ENCODE assay signal across 18 cellular contexts in the genomic region with DNA sequence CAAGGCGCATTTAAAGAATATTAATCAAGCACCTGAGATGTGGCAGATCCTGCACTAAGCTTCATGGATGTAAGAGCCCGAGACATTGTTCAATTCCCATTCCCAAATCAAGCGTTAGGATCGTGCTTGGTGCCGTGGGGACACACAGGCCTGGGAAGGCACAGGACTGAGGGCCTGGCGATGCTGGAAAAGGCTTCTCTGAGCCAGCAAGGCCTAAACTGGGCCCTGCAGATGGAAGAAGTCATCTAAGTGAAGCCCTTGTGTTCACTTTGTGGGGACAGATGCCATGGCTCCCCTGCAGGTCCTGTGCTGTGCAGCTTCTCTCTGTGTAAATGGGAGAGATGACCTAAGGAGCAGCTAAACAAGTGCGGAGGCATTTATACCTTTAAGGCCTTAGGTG.
DNase-seq lines count a peak whose midpoint lies in the region; ATAC-seq, FAIRE-seq and TF ChIP-seq lines count a peak whose summit lies in the region.
"Had no signal": no experiment of that assay in that cellular context is flagged by ENCODE, and none has a peak within 500 bp of the region (broad histone marks: within the 10 kb centered on the region; RNA-seq: fewer than 3 reads in every experiment).

No MANE protein-coding gene starts in this region.

- 89 to 92% methylated on average over 3 to 7 of the region's 7 CpGs for WGBS in endodermal cell (ENCODE audit: insufficient coverage in 1 of 2, insufficient read length in 1 of 2), 2 experiments

- H3K9me3 Mint-ChIP-seq in endodermal cell, result no peaks in the 10 kb centered on the region
- no peaks in the 10 kb centered on the region for H3K9me3 Mint-ChIP-seq in nephron progenitor cell
- H3K9me3 Mint-ChIP-seq: CD8-positive, alpha-beta memory T cell had no signal

- intact Hi-C loops in left colon (cut with DNase I, micrococcal nuclease), result no loop called here

- H3K27ac ChIP-seq in HUES6 (ENCODE audit: low read depth, low read length), result no peak overlapping the region
- no peak overlapping the region for H3K27ac ChIP-seq in endodermal cell (ENCODE audit: low read depth, low read length)

- H3K9me3 ChIP-seq in HUES6 (ENCODE audit: control insufficient read depth, insufficient read depth, low read depth, low read length) (no peaks in the 10 kb centered on the region), endodermal cell (ENCODE audit: control insufficient read depth, low read length) (no peaks in the 10 kb centered on the region)
- H3K9me3 ChIP-seq: BE2C, HAP-1 had no signal

- peaks cover 11% of the 10 kb centered on the region for H3K27me3 Mint-ChIP-seq in endodermal cell (ENCODE audit: insufficient read depth)
- peaks cover 7% of the 10 kb centered on the region for H3K27me3 Mint-ChIP-seq in nephron progenitor cell (ENCODE audit: low read depth, poor library complexity)

- DNase-seq in HTR-8/SVneo (ENCODE audit: insufficient read length, low spot score) (no peak), endodermal cell (no peak), nephron progenitor cell (no peak), NCI-H1048 (lab: John Stamatoyannopoulos, UW) (no peak), left colon (no peak)
- DNase-seq in stimulated activated naive CD4-positive, alpha-beta T cell (lab: John Stamatoyannopoulos, UW), result no peak
- no peak for DNase-seq in effector CD4-positive, alpha-beta T cell
- DNase-seq: ACHN; BE2C; CD4-positive, CD25-positive, alpha-beta regulatory T cell; CD8-positive, alpha-beta memory T cell; COR-L47; DMS79 treated with DMSO at 0.1 percent for 48 hours; GF-D8; KG1 had no signal

- peaks cover 21% of the 10 kb centered on the region for H3K4me1 Mint-ChIP-seq in endodermal cell
- H3K4me1 Mint-ChIP-seq in nephron progenitor cell, result peaks cover 30% of the 10 kb centered on the region
- H3K4me1 Mint-ChIP-seq: CD4-positive, CD25-positive, alpha-beta regulatory T cell; CD8-positive, alpha-beta memory T cell had no signal

- no peak for ATAC-seq in left colon

- no peaks in the 10 kb centered on the region for H3K36me3 ChIP-seq in HUES6 (ENCODE audit: control insufficient read depth, insufficient read depth, low read length)
- H3K36me3 ChIP-seq in endodermal cell (ENCODE audit: control insufficient read depth, insufficient read depth, low read length), result peaks cover 27% of the 10 kb centered on the region
- H3K36me3 ChIP-seq: BE2C, HAP-1 had no signal

- peaks cover 4% of the 10 kb centered on the region for H3K36me3 Mint-ChIP-seq in endodermal cell (ENCODE audit: low read depth)
- no peaks in the 10 kb centered on the region for H3K36me3 Mint-ChIP-seq in nephron progenitor cell (ENCODE audit: low read depth)
- H3K36me3 Mint-ChIP-seq: CD4-positive, CD25-positive, alpha-beta regulatory T cell; CD8-positive, alpha-beta memory T cell had no signal

- peak; percentile 9 for FAIRE-seq in HTR-8/SVneo (lab: Jason Lieb, UNC)
- FAIRE-seq: A204.1 had no signal

- TF ChIP-seq CTCF in endodermal cell (conservative IDR thresholded peaks at IDR 0.05) (no peak), nephron progenitor cell (IDR thresholded peaks at IDR 0.05) (no peak)

- H3K27ac Mint-ChIP-seq in endodermal cell (no peak overlapping the region), nephron progenitor cell (peak overlapping the region; percentile 9)
- H3K27ac Mint-ChIP-seq: CD4-positive, CD25-positive, alpha-beta regulatory T cell; CD8-positive, alpha-beta memory T cell had no signal

- H3K4me3 ChIP-seq in HUES6 (ENCODE audit: low read depth, low read length) (no peak overlapping the region), endodermal cell (ENCODE audit: low read length) (no peak overlapping the region)
- H3K4me3 ChIP-seq: HAP-1 had no signal

- no peak overlapping the region for H3K4me3 Mint-ChIP-seq in endodermal cell
- no peak overlapping the region for H3K4me3 Mint-ChIP-seq in nephron progenitor cell
- H3K4me3 Mint-ChIP-seq: CD4-positive, CD25-positive, alpha-beta regulatory T cell; CD8-positive, alpha-beta memory T cell had no signal

- peak overlapping the region; percentile 5 for H3K9ac ChIP-seq in HUES6 (ENCODE audit: low read length)
- peak overlapping the region; percentile 1 for H3K9ac ChIP-seq in endodermal cell (ENCODE audit: extremely low read depth, low read length, poor library complexity, severe bottlenecking)

- H3K4me1 ChIP-seq in HUES6 (ENCODE audit: control insufficient read depth, insufficient read depth, low read length) (peaks cover 13% of the 10 kb centered on the region), endodermal cell (ENCODE audit: control insufficient read depth, insufficient read depth, low read length) (peaks cover 14% of the 10 kb centered on the region)
- H3K4me1 ChIP-seq: BE2C, HAP-1 had no signal

- H3K27me3 ChIP-seq in HUES6 (ENCODE audit: control insufficient read depth, insufficient read depth, low read length) (no peaks in the 10 kb centered on the region), endodermal cell (ENCODE audit: control insufficient read depth, insufficient read depth, low read length, poor library complexity, severe bottlenecking) (no peaks in the 10 kb centered on the region)
- H3K27me3 ChIP-seq: BE2C had no signal
